ENCODE assay signal across 1 cellular context in genomic region chr7:139817249-139817648, GRCh38.
TF ChIP-seq lines count a peak whose summit lies in the region.

No MANE protein-coding gene starts in this region.

TF ChIP-seq in K562, 482 proteins besides CTCF, POLR2A, EP300 and RAD21 (continued from another document and continues in another):
- TF ChIP-seq ZNF609 (CRISPR knock-in tag; IDR thresholded peaks at IDR 0.05; ENCODE audit: borderline replicate concordance): no peak
- TF ChIP-seq BRF2 (IDR thresholded peaks at IDR 0.05; ENCODE audit: borderline replicate concordance, insufficient read depth, insufficient read length): no peak
- TF ChIP-seq PHF21A (IDR thresholded peaks at IDR 0.05; ENCODE audit: borderline replicate concordance, low read depth): no peak
- TF ChIP-seq NFATC3 (IDR thresholded peaks at IDR 0.05): no peak
- TF ChIP-seq ZBTB26 (CRISPR knock-in tag; IDR thresholded peaks at IDR 0.05): no peak
- TF ChIP-seq ZNF280A (IDR thresholded peaks at IDR 0.05; ENCODE audit: low read depth, partially characterized antibody): no peak
- TF ChIP-seq HDAC2 (IDR thresholded peaks at IDR 0.05): no peak
- TF ChIP-seq CLOCK (CRISPR knock-in tag; IDR thresholded peaks at IDR 0.05; ENCODE audit: borderline replicate concordance): no peak
- TF ChIP-seq HOXB6 (CRISPR knock-in tag; IDR thresholded peaks at IDR 0.05; ENCODE audit: borderline replicate concordance): no peak
- TF ChIP-seq MBD1 (CRISPR knock-in tag; IDR thresholded peaks at IDR 0.05): no peak
- TF ChIP-seq ZNF436 (CRISPR knock-in tag; IDR thresholded peaks at IDR 0.05): no peak
- TF ChIP-seq TAF7 (tag; IDR thresholded peaks at IDR 0.05): no peak
- TF ChIP-seq BCOR (IDR thresholded peaks at IDR 0.05): no peak
- TF ChIP-seq ZBTB33 (CRISPR knock-in tag; IDR thresholded peaks at IDR 0.05): no peak
- TF ChIP-seq ZNF584 (CRISPR knock-in tag; IDR thresholded peaks at IDR 0.05; ENCODE audit: low read depth): no peak
- no peak for TF ChIP-seq ZSCAN29 (IDR thresholded peaks at IDR 0.05)
- no peak for TF ChIP-seq RFX1 (IDR thresholded peaks at IDR 0.05)
- no peak for TF ChIP-seq RFX7 (CRISPR knock-in tag; IDR thresholded peaks at IDR 0.05)
- TF ChIP-seq MAZ (CRISPR knock-in tag; conservative IDR thresholded peaks at IDR 0.05 in 1 of 2, IDR thresholded peaks at IDR 0.05 in 1 of 2): peak in 1 of 2 experiments; percentile 56; a peak in 2 of 4 replicates
- TF ChIP-seq SPI1 (IDR thresholded peaks at IDR 0.05; ENCODE audit: borderline replicate concordance, low read depth, low read length): no peak
- peak in 1 of 2 experiments; percentile 57; a peak in 1 of 4 replicates for TF ChIP-seq RCOR1 (IDR thresholded peaks at IDR 0.05; ENCODE audit: borderline replicate concordance in 1 of 2, low read depth in 2 of 2, low read length in 2 of 2)
- TF ChIP-seq POU5F1 (IDR thresholded peaks at IDR 0.05; ENCODE audit: borderline replicate concordance, low read depth, low read length, partially characterized antibody): no peak
- TF ChIP-seq MLLT1 (IDR thresholded peaks at IDR 0.05): no peak
- TF ChIP-seq KAT8 (IDR thresholded peaks at IDR 0.05; ENCODE audit: low read depth): no peak
- no peak for TF ChIP-seq ZFP1 (CRISPR knock-in tag; IDR thresholded peaks at IDR 0.05)
- TF ChIP-seq MLX (CRISPR knock-in tag; conservative IDR thresholded peaks at IDR 0.05): no peak
- no peak for TF ChIP-seq CTBP1 (IDR thresholded peaks at IDR 0.05; ENCODE audit: borderline replicate concordance)
- peak in 1 of 2 experiments; percentile 39; a peak in 1 of 4 replicates for TF ChIP-seq TRIM24 (IDR thresholded peaks at IDR 0.05)
- no peak for TF ChIP-seq PYGO2 (tag; IDR thresholded peaks at IDR 0.05)
- no peak for TF ChIP-seq ZBTB49 (CRISPR knock-in tag; IDR thresholded peaks at IDR 0.05; ENCODE audit: borderline replicate concordance)
- no peak for TF ChIP-seq KDM2B (CRISPR knock-in tag; IDR thresholded peaks at IDR 0.05)
- no peak for TF ChIP-seq CAMTA2 (CRISPR knock-in tag; conservative IDR thresholded peaks at IDR 0.05)
- TF ChIP-seq E2F4 (CRISPR knock-in tag; IDR thresholded peaks at IDR 0.05; ENCODE audit: low read depth): no peak
- TF ChIP-seq OTX1 (CRISPR knock-in tag; IDR thresholded peaks at IDR 0.05): 0 out of 2 replicates have a peak, but pooled peaks have one; percentile 32
